37 cellular contexts compared by ENCODE assay signal in the genomic region with DNA sequence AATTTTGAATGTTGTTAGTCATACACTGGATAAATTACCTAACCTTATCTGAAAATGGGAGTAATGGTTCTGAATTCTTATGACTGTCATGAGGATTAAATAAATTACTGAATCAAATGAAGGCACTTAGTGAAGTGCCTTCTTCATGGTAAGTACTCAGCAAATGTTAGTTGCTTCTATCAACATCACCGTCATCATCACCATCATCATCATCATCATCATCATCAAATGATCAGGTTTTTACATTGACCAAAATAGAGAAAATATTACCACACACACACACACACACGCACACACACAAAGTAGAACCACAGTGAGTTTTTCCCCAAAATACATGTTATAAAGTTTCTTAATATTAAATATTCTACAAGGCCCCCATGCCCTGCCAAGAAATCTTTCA.
DNase-seq lines count a peak whose midpoint lies in the region; ATAC-seq, FAIRE-seq and TF ChIP-seq lines count a peak whose summit lies in the region.
"Had no signal": no experiment of that assay in that cellular context is flagged by ENCODE, and none has a peak within 500 bp of the region (broad histone marks: within the 10 kb centered on the region; RNA-seq: fewer than 3 reads in every experiment).

No MANE protein-coding gene starts in this region.

- H3K27me3 ChIP-seq in HepG2 (ENCODE audit: control insufficient read depth in 1 of 2, insufficient read depth in 2 of 2, low read length in 2 of 2) (no peaks in the 10 kb centered on the region), right lobe of liver (peaks cover 0 to 4% of the 10 kb centered on the region in 2 donors), astrocyte (ENCODE audit: insufficient read depth, low read length) (no peaks in the 10 kb centered on the region)
- H3K27me3 ChIP-seq: BE2C had no signal

- no peak overlapping the region for H2AFZ ChIP-seq in HepG2 (ENCODE audit: low read length)
- no peak overlapping the region for H2AFZ ChIP-seq in astrocyte (ENCODE audit: low read depth, low read length)

- H3K27me3 Mint-ChIP-seq in astrocyte (ENCODE audit: low read depth, unreplicated experiment): no peaks in the 10 kb centered on the region
- H3K27me3 Mint-ChIP-seq: B cell; CD4-positive, alpha-beta memory T cell; CD4-positive, alpha-beta T cell; CD4-positive, CD25-positive, alpha-beta regulatory T cell; CD8-positive, alpha-beta memory T cell had no signal

- H4K20me1 ChIP-seq in HepG2 (ENCODE audit: insufficient read depth, low read length) (no peaks in the 10 kb centered on the region), astrocyte (ENCODE audit: insufficient read depth, low read length) (no peaks in the 10 kb centered on the region)
- H4K20me1 ChIP-seq: BLaER1; BLaER1 treated with 17β-estradiol and CSF1 and Interleukin-3, amounts not matched to agents 10 nM and 100 nM had no signal

- BruUV-seq in HepG2 (replicated peaks; lab: Mats Ljungman, UMichigan): no TSS peak

- H3K4me2 ChIP-seq in HepG2 (ENCODE audit: low read depth, low read length) (no peak overlapping the region), astrocyte (ENCODE audit: low read length) (no peak overlapping the region)
- H3K4me2 ChIP-seq: A549; BLaER1; BLaER1 treated with 17β-estradiol and CSF1 and Interleukin-3, amounts not matched to agents 10 nM and 100 nM had no signal

- H3K79me2 ChIP-seq in HepG2 (ENCODE audit: insufficient read depth, low read length) (no peaks in the 10 kb centered on the region), astrocyte (ENCODE audit: insufficient read depth, low read length) (no peaks in the 10 kb centered on the region)

- CTCF ChIA-PET in HepG2 (lab: Yijun Ruan, JAX; ENCODE audit: low intra/inter-chr PET ratio, low total read pairs): no interaction called here
- CTCF ChIA-PET in HEK293 (lab: Yijun Ruan, JAX): no interaction called here

- in situ Hi-C loops in HepG2 (cut with HindIII; ENCODE audit: extremely low pct_ligation_motif_present, low pct_unique_long_range_greater_than_20kb): no loop called here

- TF ChIP-seq RAD21 in HepG2 (CRISPR knock-in tag; IDR thresholded peaks at IDR 0.05): no peak

- no peaks in the 10 kb centered on the region for H3K4me1 ChIP-seq in HepG2 (ENCODE audit: insufficient read depth, low read length)
- H3K4me1 ChIP-seq in right lobe of liver: peaks cover 0 to 8% (median 0%) of the 10 kb centered on the region in 4 donors
- peaks cover 4% of the 10 kb centered on the region; the same call in 1 of the 2 replicates for H3K4me1 ChIP-seq in HEK293 (ENCODE audit: control insufficient read depth, insufficient read depth, low read length)
- peaks cover 7% of the 10 kb centered on the region for H3K4me1 ChIP-seq in astrocyte (ENCODE audit: insufficient read depth, low read length)
- H3K4me1 ChIP-seq: A549, BE2C, BLaER1, Caco-2 had no signal

- no peak for TF ChIP-seq POLR2A in HepG2 (IDR thresholded peaks at IDR 0.05; ENCODE audit: insufficient read depth in 1 of 2, low read depth in 2 of 2, low read length in 2 of 2)
- TF ChIP-seq POLR2A in right lobe of liver (IDR thresholded peaks at IDR 0.05): no peak
- TF ChIP-seq POLR2A in GM12891 (IDR thresholded peaks at IDR 0.05; ENCODE audit: low read depth, low read length): no peak

- no peaks in the 10 kb centered on the region for H3K36me3 Mint-ChIP-seq in astrocyte (ENCODE audit: low read depth, unreplicated experiment)
- H3K36me3 Mint-ChIP-seq: CD14-positive monocyte; CD4-positive, alpha-beta memory T cell; CD4-positive, CD25-positive, alpha-beta regulatory T cell; CD8-positive, alpha-beta memory T cell; CD8-positive, alpha-beta T cell had no signal

- H3K9me3 ChIP-seq in HepG2 (ENCODE audit: low read length) (no peaks in the 10 kb centered on the region), right lobe of liver (no peaks in the 10 kb centered on the region), HEK293 (ENCODE audit: control insufficient read depth, insufficient read depth, low read depth, low read length) (no peaks in the 10 kb centered on the region), astrocyte (ENCODE audit: insufficient read depth, low read depth, low read length) (no peaks in the 10 kb centered on the region)
- H3K9me3 ChIP-seq: A549; BE2C; BLaER1; BLaER1 treated with 17β-estradiol and CSF1 and Interleukin-3, amounts not matched to agents 10 nM and 100 nM; Caco-2 had no signal

- H3K36me3 ChIP-seq in HepG2 (replicated peaks in 1 of 2; ENCODE audit: control insufficient read depth in 1 of 2, insufficient read depth in 2 of 2, low read length in 2 of 2): no peaks in the 10 kb centered on the region
- H3K36me3 ChIP-seq in right lobe of liver: no peaks in the 10 kb centered on the region
- no peaks in the 10 kb centered on the region for H3K36me3 ChIP-seq in HEK293 (ENCODE audit: control insufficient read depth in 2 of 2, insufficient read depth in 1 of 2, low read length in 2 of 2)
- H3K36me3 ChIP-seq in astrocyte (ENCODE audit: insufficient read depth, low read length): no peaks in the 10 kb centered on the region
- H3K36me3 ChIP-seq: BE2C; BLaER1; BLaER1 treated with 17β-estradiol and CSF1 and Interleukin-3, amounts not matched to agents 10 nM and 100 nM had no signal

- no peak overlapping the region for H3K4me3 Mint-ChIP-seq in astrocyte (ENCODE audit: unreplicated experiment)
- H3K4me3 Mint-ChIP-seq: B cell; CD14-positive monocyte; CD4-positive, alpha-beta memory T cell; CD4-positive, alpha-beta T cell; CD4-positive, CD25-positive, alpha-beta regulatory T cell; CD8-positive, alpha-beta memory T cell; CD8-positive, alpha-beta T cell had no signal

- intact Hi-C loops in HepG2 (cut with micrococcal nuclease; ENCODE audit: unreplicated experiment): no loop called here
- intact Hi-C loops in right lobe of liver (cut with DNase I): no loop called here

- H3K27ac Mint-ChIP-seq in astrocyte (ENCODE audit: unreplicated experiment): no peak overlapping the region
- H3K27ac Mint-ChIP-seq: B cell; CD14-positive monocyte; CD4-positive, alpha-beta memory T cell; CD4-positive, alpha-beta T cell; CD4-positive, CD25-positive, alpha-beta regulatory T cell; CD8-positive, alpha-beta memory T cell; CD8-positive, alpha-beta T cell had no signal

- no peaks in the 10 kb centered on the region for H3K4me1 Mint-ChIP-seq in astrocyte (ENCODE audit: low read depth, unreplicated experiment)
- H3K4me1 Mint-ChIP-seq: B cell; CD4-positive, alpha-beta memory T cell; CD4-positive, CD25-positive, alpha-beta regulatory T cell; CD8-positive, alpha-beta memory T cell had no signal

- no peak overlapping the region for H3K27ac ChIP-seq in HepG2 (ENCODE audit: extremely low read length, insufficient read depth, low read length)
- no peak overlapping the region for H3K27ac ChIP-seq in right lobe of liver
- H3K27ac ChIP-seq in HEK293 (ENCODE audit: extremely low read depth, low read depth, low read length): no peak overlapping the region
- no peak overlapping the region for H3K27ac ChIP-seq in astrocyte (ENCODE audit: low read depth, low read length)
- H3K27ac ChIP-seq: 22Rv1; A549; BLaER1; BLaER1 treated with 17β-estradiol and CSF1 and Interleukin-3, amounts not matched to agents 10 nM and 100 nM; C4-2B had no signal

- H3K4me3 ChIP-seq in HepG2 (replicated peaks in 1 of 3; ENCODE audit: insufficient read depth in 1 of 3, low read depth in 2 of 3, low read length in 3 of 3) (no peak overlapping the region), right lobe of liver (no peak overlapping the region), HEK293 (ENCODE audit: low read depth, low read length) (no peak overlapping the region), astrocyte (ENCODE audit: insufficient read depth, low read depth, low read length) (no peak overlapping the region)
- H3K4me3 ChIP-seq: A549; BLaER1; BLaER1 treated with 17β-estradiol and CSF1 and Interleukin-3, amounts not matched to agents 10 nM and 100 nM had no signal

- POLR2A ChIA-PET in HepG2 (lab: Yijun Ruan, JAX) (no interaction called here), HEK293 (lab: Yijun Ruan, JAX) (no interaction called here)

- H3K9ac ChIP-seq in HepG2 (ENCODE audit: insufficient read depth, low read depth, low read length) (no peak overlapping the region), astrocyte (ENCODE audit: low read length) (no peak overlapping the region)
- H3K9ac ChIP-seq: BLaER1; BLaER1 treated with 17β-estradiol and CSF1 and Interleukin-3, amounts not matched to agents 10 nM and 100 nM had no signal

- no peaks in the 10 kb centered on the region for H3K9me3 Mint-ChIP-seq in astrocyte (ENCODE audit: unreplicated experiment)
- H3K9me3 Mint-ChIP-seq: CD14-positive monocyte; CD4-positive, alpha-beta T cell; CD8-positive, alpha-beta memory T cell; CD8-positive, alpha-beta T cell had no signal

- FAIRE-seq in HepG2 (lab: Jason Lieb, UNC) (no peak), GM12891 (lab: Jason Lieb, UNC) (peak; percentile 38), astrocyte (lab: Jason Lieb, UNC) (peak; percentile 76)
- FAIRE-seq: A204.1, A549, D721Med had no signal

- DNase-seq in HepG2 (ENCODE audit: low spot score): no peak
- no peak for DNase-seq in right lobe of liver
- no peak for DNase-seq in GM12891 (ENCODE audit: insufficient read length, low spot score)
- no peak for DNase-seq in astrocyte (ENCODE audit: low read depth)
- no peak for DNase-seq in GDM1 (lab: John Stamatoyannopoulos, UW)
- DNase-seq in activated CD8-positive, alpha-beta memory T cell treated with anti-CD3 and anti-CD28 coated beads for 24 hours: no peak
- DNase-seq in NCI-H1436 (lab: John Stamatoyannopoulos, UW): no peak
- DNase-seq: 8988T; ACHN; AML-193; BE2C; C1 segment of cervical spinal cord; Caco-2; Calu3; CD4-positive, alpha-beta memory T cell; CD4-positive, alpha-beta T cell; CD4-positive, CD25-positive, alpha-beta regulatory T cell; CD8-positive, alpha-beta memory T cell; CD8-positive, alpha-beta T cell; COR-L47; DMS 273 treated with DMSO at 0.1 percent for 48 hours; DMS153; DMS53; DMS79; DMS79 treated with DMSO at 0.1 percent for 48 hours; DND-41; EL had no signal

- TF ChIP-seq EP300 in HepG2 (IDR thresholded peaks at IDR 0.05; ENCODE audit: low read depth in 2 of 2, low read length in 2 of 2): no peak
- no peak for TF ChIP-seq EP300 in HepG2 (CRISPR knock-in tag; IDR thresholded peaks at IDR 0.05; ENCODE audit: borderline replicate concordance)

- 25% methylated on average over 2 of the region's 2 CpGs for WGBS in HepG2 (ENCODE audit: low lambda C conversion rate)
- WGBS in right lobe of liver (ENCODE audit: insufficient coverage, low coverage, low lambda C conversion rate, missing lambda C conversion rate): 71% methylated on average over 2 of the region's 2 CpGs

- ATAC-seq in HepG2 (no peak), right lobe of liver (no peak)
- ATAC-seq: A549; CD8-positive, alpha-beta T cell had no signal

- no peak for TF ChIP-seq CTCF in HepG2 (CRISPR knock-in tag; IDR thresholded peaks at IDR 0.05)
- no peak for TF ChIP-seq CTCF in right lobe of liver (IDR thresholded peaks at IDR 0.05)
- TF ChIP-seq CTCF in HEK293 (tag by site-specific recombination; IDR thresholded peaks at IDR 0.05): no peak
- TF ChIP-seq CTCF in astrocyte (IDR thresholded peaks at IDR 0.05; ENCODE audit: insufficient read depth, low read depth, low read length): no peak

TF ChIP-seq in HepG2, 621 proteins besides CTCF, POLR2A, EP300 and RAD21 (continues in another document):
- TF ChIP-seq PCBP2 (optimal IDR thresholded peaks at IDR 0.05; ENCODE audit: low read depth, low read length, poor library complexity, severe bottlenecking): no peak

TF ChIP-seq in GM12891, 5 proteins besides CTCF, POLR2A, EP300 and RAD21 (continues in another document):
- no peak for TF ChIP-seq TAF1 (IDR thresholded peaks at IDR 0.05; ENCODE audit: low read depth, low read length)
